ENCODE assay signal across 13 cellular contexts in the genomic region with DNA sequence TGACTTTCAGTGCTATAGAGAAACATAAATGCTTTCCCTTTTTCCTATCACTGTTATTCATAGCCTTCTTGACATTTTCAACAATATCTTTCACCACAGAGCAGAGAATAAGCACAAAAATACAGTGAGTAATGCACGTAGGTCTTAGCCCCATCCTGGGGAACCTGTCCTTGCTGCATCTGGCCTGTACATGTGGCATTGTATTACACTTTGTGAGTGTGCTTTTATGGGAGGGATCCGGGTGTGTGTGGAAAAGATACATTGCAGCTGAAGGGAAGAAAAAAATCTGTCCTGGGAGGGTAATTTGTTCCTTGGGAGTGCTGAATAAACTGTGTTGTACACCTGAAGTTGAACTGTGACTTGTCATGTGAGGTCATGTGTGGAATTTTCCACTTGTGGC.
DNase-seq lines count a peak whose midpoint lies in the region; ATAC-seq and TF ChIP-seq lines count a peak whose summit lies in the region.
"Had no signal": no experiment of that assay in that cellular context is flagged by ENCODE, and none has a peak within 500 bp of the region (broad histone marks: within the 10 kb centered on the region; RNA-seq: fewer than 3 reads in every experiment).

No MANE protein-coding gene starts in this region.

- H2BK20ac ChIP-seq in IMR-90 (ENCODE audit: low read depth, low read length), result peak overlapping the region; percentile 59; the same call in 1 of the 2 replicates

- no peaks in the 10 kb centered on the region for H3K4me1 Mint-ChIP-seq in activated naive CD8-positive, alpha-beta T cell treated with anti-CD3 and anti-CD28 coated beads for 36 hours

- H3K4me1 ChIP-seq in IMR-90 (ENCODE audit: control insufficient read depth, insufficient read depth, low read length), result peaks cover 6% of the 10 kb centered on the region; the same call in 1 of the 2 replicates
- peaks cover 40% of the 10 kb centered on the region for H3K4me1 ChIP-seq in SJSA1 (replicated peaks)
- peaks cover 0 to 6% (median 0%) of the 10 kb centered on the region in 9 donors for H3K4me1 ChIP-seq in heart right ventricle
- H3K4me1 ChIP-seq in left ventricle myocardium inferior, result no peaks in the 10 kb centered on the region

- POLR2A ChIA-PET in IMR-90 (lab: Charles Lee; ENCODE audit: unreplicated experiment), result no interaction called here

- H3K23ac ChIP-seq in IMR-90 (ENCODE audit: low read depth, low read length), result 0 out of 2 replicates have a peak overlapping the region, but pooled peaks have one; percentile 5

- ATAC-seq in IMR-90 (ENCODE audit: low read depth) (no peak), esophagus mucosa (peak; percentile 67), heart right ventricle (no peak)

- H2BK15ac ChIP-seq in IMR-90 (ENCODE audit: low read depth, low read length), result peak overlapping the region; percentile 51

- peak overlapping the region; percentile 25 to 45 for H4K8ac ChIP-seq in IMR-90 (ENCODE audit: low read depth in 2 of 2, low read length in 2 of 2)

- H3K4ac ChIP-seq in IMR-90 (ENCODE audit: low read depth, low read length), result peak overlapping the region; percentile 74; the same call in 1 of the 2 replicates

- intact Hi-C loops in IMR-90 (cut with micrococcal nuclease) (loop anchor here (5.0 kb wide), 1 partner anchor 1142 kb away; no protein-coding TSS in a partner anchor), heart right ventricle (cut with DNase I) (no loop called here), left ventricle myocardium inferior (cut with micrococcal nuclease) (no loop called here)

- no peak overlapping the region for H2AFZ ChIP-seq in IMR-90 (replicated peaks; ENCODE audit: low read length, poor library complexity)

- peak overlapping the region; percentile 65 for H2BK120ac ChIP-seq in IMR-90 (ENCODE audit: low read depth, low read length)

- peaks cover 11% of the 10 kb centered on the region for H3K9me1 ChIP-seq in IMR-90 (ENCODE audit: insufficient read depth, low read length)

- H3K36me3 ChIP-seq in IMR-90 (ENCODE audit: control insufficient read depth, insufficient read depth, low read length), result no peaks in the 10 kb centered on the region
- H3K36me3 ChIP-seq in SJSA1, result no peaks in the 10 kb centered on the region
- H3K36me3 ChIP-seq in heart right ventricle, result no peaks in the 10 kb centered on the region
- no peaks in the 10 kb centered on the region for H3K36me3 ChIP-seq in left ventricle myocardium inferior

- H3K9ac ChIP-seq in IMR-90 (ENCODE audit: low read depth, low read length), result no peak overlapping the region

- no peaks in the 10 kb centered on the region for H3K9me3 ChIP-seq in IMR-90 (ENCODE audit: control insufficient read depth, insufficient read depth, low read length)
- H3K9me3 ChIP-seq in SJSA1 (replicated peaks), result no peaks in the 10 kb centered on the region
- no peaks in the 10 kb centered on the region for H3K9me3 ChIP-seq in heart right ventricle
- no peaks in the 10 kb centered on the region for H3K9me3 ChIP-seq in left ventricle myocardium inferior (replicated peaks)

- no peak overlapping the region; the same call in 1 of the 2 replicates for H3K14ac ChIP-seq in IMR-90 (replicated peaks; ENCODE audit: low read depth, low read length)

- no peak overlapping the region for H3K4me2 ChIP-seq in IMR-90 (ENCODE audit: low read depth, low read length)

- peak overlapping the region; percentile 77; the same call in 1 of the 2 replicates for H3K18ac ChIP-seq in IMR-90 (ENCODE audit: low read depth, low read length)

- CTCF ChIA-PET in IMR-90 (lab: Yijun Ruan, JAX), result no interaction called here

- no peak overlapping the region for H3K27ac ChIP-seq in IMR-90 (ENCODE audit: insufficient read depth, low read length)
- peak overlapping the region; percentile 41; the same call in 1 of the 2 replicates for H3K27ac ChIP-seq in SJSA1
- H3K27ac ChIP-seq in heart right ventricle, result no peak overlapping the region
- H3K27ac ChIP-seq in left ventricle myocardium inferior (replicated peaks), result no peak overlapping the region

- H3K56ac ChIP-seq in IMR-90 (ENCODE audit: extremely low read depth, insufficient read depth, low read length), result 0 out of 2 replicates have a peak overlapping the region, but pooled peaks have one; percentile 12

- H2AK5ac ChIP-seq in IMR-90 (ENCODE audit: low read depth, low read length), result peak overlapping the region; percentile 91

- in situ Hi-C loops in IMR-90 (cut with MboI; ENCODE audit: low sequenced_read_pairs), result no loop called here

- no peaks in the 10 kb centered on the region for H3K27me3 Mint-ChIP-seq in activated naive CD8-positive, alpha-beta T cell treated with anti-CD3 and anti-CD28 coated beads for 36 hours

- 0 out of 4 replicates have a peak, but pooled peaks cover 0 to 9% of the 10 kb centered on the region in 2 experiments for H3K79me1 ChIP-seq in IMR-90 (ENCODE audit: low read depth in 1 of 2, low read length in 2 of 2)

- 0 out of 2 replicates have a peak overlapping the region, but pooled peaks have one; percentile 53 for H4K91ac ChIP-seq in IMR-90 (ENCODE audit: insufficient read depth, low read depth, low read length)

- no peaks in the 10 kb centered on the region for H4K20me1 ChIP-seq in IMR-90 (ENCODE audit: insufficient read depth, low read length)

- H3K4me3 ChIP-seq in IMR-90 (ENCODE audit: insufficient read depth, low read depth, low read length), result no peak overlapping the region
- H3K4me3 ChIP-seq in SJSA1, result no peak overlapping the region
- H3K4me3 ChIP-seq in skeletal muscle cell (ENCODE audit: low read depth, low read length), result no peak overlapping the region
- H3K4me3 ChIP-seq in heart right ventricle, result no peak overlapping the region
- no peak overlapping the region for H3K4me3 ChIP-seq in left ventricle myocardium inferior

- TF ChIP-seq CTCF in IMR-90 (conservative IDR thresholded peaks at IDR 0.05; ENCODE audit: low read depth, low read length), result no peak
- no peak for TF ChIP-seq CTCF in heart right ventricle (IDR thresholded peaks at IDR 0.05)
- TF ChIP-seq CTCF in left ventricle myocardium inferior (IDR thresholded peaks at IDR 0.05; ENCODE audit: borderline replicate concordance), result no peak

- H4K5ac ChIP-seq in IMR-90 (ENCODE audit: low read depth, low read length), result peak overlapping the region; percentile 72; the same call in 1 of the 2 replicates

- no peak for TF ChIP-seq POLR2A in IMR-90 (IDR thresholded peaks at IDR 0.05; ENCODE audit: low read depth, low read length)

- TF ChIP-seq RAD21 in IMR-90 (IDR thresholded peaks at IDR 0.05; ENCODE audit: low read length), result no peak

- H3K27me3 ChIP-seq in IMR-90 (ENCODE audit: control insufficient read depth, insufficient read depth, low read length), result no peaks in the 10 kb centered on the region
- no peaks in the 10 kb centered on the region for H3K27me3 ChIP-seq in SJSA1 (replicated peaks)
- H3K27me3 ChIP-seq in heart right ventricle, result no peaks in the 10 kb centered on the region
- no peaks in the 10 kb centered on the region for H3K27me3 ChIP-seq in left ventricle myocardium inferior (ENCODE audit: low read depth)

- no CpG with 5 or more reads among the region's 2 CpGs for WGBS in IMR-90 (ENCODE audit: extremely low coverage in 2 of 2, insufficient read length in 1 of 2), 2 experiments
- 95 to 97% methylated on average over 2 of the region's 2 CpGs for whole genome bisulfite sequencing in heart right ventricle, 2 donors

- DNase-seq in IMR-90 (peak; percentile 28), SJSA1 (ENCODE audit: low read depth in 1 of 2, low spot score in 2 of 2) (no peak), skeletal muscle cell (ENCODE audit: low read depth) (peak; percentile 9), heart right ventricle (no peak), left ventricle myocardium inferior (no peak)
- DNase-seq in activated naive CD8-positive, alpha-beta T cell treated with anti-CD3 and anti-CD28 coated beads for 36 hours, result no peak
- DNase-seq: DMS53, NCI-H1417, NCI-H187 treated with DMSO at 0.1 percent for 48 hours, NCI-H2171, NCI-H446 treated with DMSO at 0.1 percent for 48 hours, NCI-H748 treated with DMSO at 0.1 percent for 48 hours had no signal

- peaks cover 6% of the 10 kb centered on the region for H3K36me3 Mint-ChIP-seq in activated naive CD8-positive, alpha-beta T cell treated with anti-CD3 and anti-CD28 coated beads for 36 hours

- H3K27ac Mint-ChIP-seq in activated naive CD8-positive, alpha-beta T cell treated with anti-CD3 and anti-CD28 coated beads for 36 hours, result no peak overlapping the region

- H3K4me3 Mint-ChIP-seq in activated naive CD8-positive, alpha-beta T cell treated with anti-CD3 and anti-CD28 coated beads for 36 hours, result no peak overlapping the region

- H2AK9ac ChIP-seq in IMR-90 (replicated peaks; ENCODE audit: low read depth, low read length, poor library complexity), result no peak overlapping the region

- H3K9me3 Mint-ChIP-seq in activated naive CD8-positive, alpha-beta T cell treated with anti-CD3 and anti-CD28 coated beads for 36 hours, result no peaks in the 10 kb centered on the region

- H2BK5ac ChIP-seq in IMR-90 (ENCODE audit: low read depth, low read length, poor library complexity, severe bottlenecking), result peak overlapping the region; percentile 57

- BruUV-seq in IMR-90 (replicated peaks; lab: Mats Ljungman, UMichigan), result no TSS peak

- dilution Hi-C loops in IMR-90 (cut with HindIII; ENCODE audit: low sequenced_read_pairs, unreplicated experiment), result no loop called here

TF ChIP-seq in IMR-90, 13 proteins besides CTCF, POLR2A, EP300 and RAD21:
- TF ChIP-seq MAFK (IDR thresholded peaks at IDR 0.05; ENCODE audit: low read depth, low read length) (no peak), CEBPB (IDR thresholded peaks at IDR 0.05; ENCODE audit: low read depth, low read length) (no peak), MXI1 (IDR thresholded peaks at IDR 0.05; ENCODE audit: borderline replicate concordance, low read depth, low read length) (no peak), MAZ (IDR thresholded peaks at IDR 0.05; ENCODE audit: borderline replicate concordance, low read depth, low read length) (no peak), SMC3 (IDR thresholded peaks at IDR 0.05; ENCODE audit: low read depth, low read length) (no peak), NFE2L2 (IDR thresholded peaks at IDR 0.05; ENCODE audit: low read depth, low read length) (no peak), BHLHE40 (IDR thresholded peaks at IDR 0.05; ENCODE audit: low read depth, low read length) (no peak), RCOR1 (IDR thresholded peaks at IDR 0.05; ENCODE audit: insufficient replicate concordance, low read length) (no peak), FOS (IDR thresholded peaks at IDR 0.05; ENCODE audit: low read depth, low read length) (no peak)
- TF ChIP-seq, protein P1, sequence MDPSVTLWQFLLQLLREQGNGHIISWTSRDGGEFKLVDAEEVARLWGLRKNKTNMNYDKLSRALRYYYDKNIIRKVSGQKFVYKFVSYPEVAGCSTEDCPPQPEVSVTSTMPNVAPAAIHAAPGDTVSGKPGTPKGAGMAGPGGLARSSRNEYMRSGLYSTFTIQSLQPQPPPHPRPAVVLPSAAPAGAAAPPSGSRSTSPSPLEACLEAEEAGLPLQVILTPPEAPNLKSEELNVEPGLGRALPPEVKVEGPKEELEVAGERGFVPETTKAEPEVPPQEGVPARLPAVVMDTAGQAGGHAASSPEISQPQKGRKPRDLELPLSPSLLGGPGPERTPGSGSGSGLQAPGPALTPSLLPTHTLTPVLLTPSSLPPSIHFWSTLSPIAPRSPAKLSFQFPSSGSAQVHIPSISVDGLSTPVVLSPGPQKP (IDR thresholded peaks at IDR 0.05; ENCODE audit: borderline replicate concordance, low read depth, low read length), result no peak

Comparison
In these comparisons a context has a peak if more than half of its experiments do, and no peak if none do; other contexts are left out.
1. DNase-seq: peak in IMR-90 (single experiment) and skeletal muscle cell (single experiment); none in SJSA1 (0 of 2), heart right ventricle (0 of 2), activated naive CD8-positive, alpha-beta T cell treated with anti-CD3 and anti-CD28 coated beads for 36 hours (single experiment) and left ventricle myocardium inferior (single experiment).